In genomic region chr16:88703486-88704309, GRCh38 we compare ENCODE assay signal across 10 cellular contexts. TPM values are rescaled to one million over a fixed set of nuclear protein-coding genes. Genes with fewer than 3 reads are reported as not detected.
DNase-seq lines count a peak whose midpoint lies in the region; ATAC-seq and TF ChIP-seq lines count a peak whose summit lies in the region.
"Had no signal": no experiment of that assay in that cellular context is flagged by ENCODE, and none has a peak within 500 bp of the region (broad histone marks: within the 10 kb centered on the region; RNA-seq: fewer than 3 reads in every experiment).

No MANE protein-coding gene starts in this region.

- peak overlapping the region in 6 of 10 donors; percentile 12 to 99 (median 87) for H3K4me3 ChIP-seq in heart right ventricle

- WGBS in heart right ventricle, 2 donors = 60 to 65% methylated on average over 26 of the region's 26 CpGs

- H3K27ac ChIP-seq in heart right ventricle = peak overlapping the region in 9 of 10 donors; percentile 6 to 97 (median 83)

- peaks cover 14 to 79% (median 62%) of the 10 kb centered on the region in 9 donors for H3K4me1 ChIP-seq in heart right ventricle

- ATAC-seq in heart right ventricle = peak in 2 of 8 donors; percentile 6 to 7
- ATAC-seq in HG02973 (IDR thresholded peaks at IDR 0.05; ENCODE audit: unreplicated experiment) = no peak
- ATAC-seq in HG03039 (IDR thresholded peaks at IDR 0.05; ENCODE audit: unreplicated experiment) = no peak
- ATAC-seq: left colon had no signal

- peak overlapping the region; percentile 97 for H3K27ac Mint-ChIP-seq in activated T-cell treated with anti-CD3 and anti-CD28 coated beads, Interleukin-2, amount 50 U/mL, for 24 hours

- intact Hi-C loops in heart right ventricle (cut with DNase I) = loop anchor here in 3 of 10 donors (5.0 to 10.0 kb wide), 2 partner anchors 41 to 129 kb away; partner anchors contain the start of genes ZC3H18 (in 2 of the 3) and MVD (in 1 of the 3)

- peak overlapping the region; percentile 94 for H3K4me3 Mint-ChIP-seq in activated T-cell treated with anti-CD3 and anti-CD28 coated beads, Interleukin-2, amount 50 U/mL, for 24 hours

- peaks cover 0 to 31% (median 10%) of the 10 kb centered on the region in 9 donors for H3K36me3 ChIP-seq in heart right ventricle

- H3K9me3 ChIP-seq in heart right ventricle = no peaks in the 10 kb centered on the region

- no peaks in the 10 kb centered on the region for H3K27me3 Mint-ChIP-seq in activated T-cell treated with anti-CD3 and anti-CD28 coated beads, Interleukin-2, amount 50 U/mL, for 24 hours

- peaks cover 81% of the 10 kb centered on the region for H3K4me1 Mint-ChIP-seq in activated T-cell treated with anti-CD3 and anti-CD28 coated beads, Interleukin-2, amount 50 U/mL, for 24 hours (ENCODE audit: low read depth)

- no peaks in the 10 kb centered on the region for H3K9me3 Mint-ChIP-seq in activated T-cell treated with anti-CD3 and anti-CD28 coated beads, Interleukin-2, amount 50 U/mL, for 24 hours

- DNase-seq in NAMALWA (ENCODE audit: low spot score) (peak; percentile 38), heart right ventricle (peak; percentile 40 to 53), NCI-H774 (lab: John Stamatoyannopoulos, UW) (no peak), AG20443 (ENCODE audit: low spot score) (no peak)
- peak; percentile 80 for DNase-seq in activated T-cell treated with anti-CD3 and anti-CD28 coated beads, Interleukin-2, amount 50 U/mL, for 24 hours
- peak in 2 of 3 donors; percentile 48 to 73 for DNase-seq in stimulated activated CD4-positive, alpha-beta T cell treated with anti-CD3 and anti-CD28 coated beads, TNF-alpha, amount 100 ng/mL, for 48 hours (ENCODE audit: low read depth in 3 of 3)

- no peak for TF ChIP-seq CTCF in heart right ventricle (IDR thresholded peaks at IDR 0.05)

- H3K36me3 Mint-ChIP-seq in activated T-cell treated with anti-CD3 and anti-CD28 coated beads, Interleukin-2, amount 50 U/mL, for 24 hours (ENCODE audit: low read depth) = peaks cover 59% of the 10 kb centered on the region

- no peaks in the 10 kb centered on the region for H3K27me3 ChIP-seq in heart right ventricle

RNA-seq across cellular contexts. Expression of gene RNF166, which starts 2.5 kb away (rescaled TPM):
- total RNA-seq in heart right ventricle = 10 to 100 TPM; 11.8 to 19.1 (median 14.3) TPM
- polyA plus RNA-seq in heart right ventricle = 10 to 100 TPM; 13.0 to 38.0 TPM

RNA-seq across cellular contexts. Expression of gene CTU2, which starts 2.6 kb away (rescaled TPM):
- 10 to 100 TPM; 11.8 to 17.3 (median 13.2) TPM for total RNA-seq in heart right ventricle
- 10 to 100 TPM; 22.3 to 22.6 TPM for polyA plus RNA-seq in heart right ventricle

RNA-seq across cellular contexts. Expression of gene SNAI3, which starts 17.4 kb away (rescaled TPM):
- 1 to 10 TPM in 7 of 10 donors, under 1 TPM in 3; 0.21 to 8.6 (median 1.1) TPM for total RNA-seq in heart right ventricle
- polyA plus RNA-seq in heart right ventricle = 1 to 10 TPM; 2.3 to 4.5 TPM
- total RNA-seq: M059J had no signal

RNA-seq across cellular contexts. Expression of gene MVD, which starts 40.8 kb away (rescaled TPM):
- 10 to 100 TPM; 15.5 to 25.5 (median 20.2) TPM for total RNA-seq in heart right ventricle
- 10 to 100 TPM; 34.1 to 36.3 TPM for polyA plus RNA-seq in heart right ventricle

RNA-seq across cellular contexts. Expression of gene CYBA, which starts 52.8 kb away (rescaled TPM):
- 100 to 1,000 TPM in 1 of 10 donors, 10 to 100 TPM in 9; 13.0 to 117 (median 27.7) TPM for total RNA-seq in heart right ventricle
- polyA plus RNA-seq in heart right ventricle = 10 to 100 TPM; 72.2 to 90.0 TPM
- total RNA-seq: M059J had no signal

Comparison
In these comparisons a context has a peak if more than half of its experiments do, and no peak if none do; other contexts are left out.
1. DNase-seq: peak in NAMALWA (single experiment), activated T-cell treated with anti-CD3 and anti-CD28 coated beads, Interleukin-2, amount 50 U/mL, for 24 hours (single experiment), heart right ventricle (2 of 2) and stimulated activated CD4-positive, alpha-beta T cell treated with anti-CD3 and anti-CD28 coated beads, TNF-alpha, amount 100 ng/mL, for 48 hours (2 of 3); none in NCI-H774 (single experiment) and AG20443 (single experiment).